ENCODE assay signal across 1 cellular context in the genomic region with DNA sequence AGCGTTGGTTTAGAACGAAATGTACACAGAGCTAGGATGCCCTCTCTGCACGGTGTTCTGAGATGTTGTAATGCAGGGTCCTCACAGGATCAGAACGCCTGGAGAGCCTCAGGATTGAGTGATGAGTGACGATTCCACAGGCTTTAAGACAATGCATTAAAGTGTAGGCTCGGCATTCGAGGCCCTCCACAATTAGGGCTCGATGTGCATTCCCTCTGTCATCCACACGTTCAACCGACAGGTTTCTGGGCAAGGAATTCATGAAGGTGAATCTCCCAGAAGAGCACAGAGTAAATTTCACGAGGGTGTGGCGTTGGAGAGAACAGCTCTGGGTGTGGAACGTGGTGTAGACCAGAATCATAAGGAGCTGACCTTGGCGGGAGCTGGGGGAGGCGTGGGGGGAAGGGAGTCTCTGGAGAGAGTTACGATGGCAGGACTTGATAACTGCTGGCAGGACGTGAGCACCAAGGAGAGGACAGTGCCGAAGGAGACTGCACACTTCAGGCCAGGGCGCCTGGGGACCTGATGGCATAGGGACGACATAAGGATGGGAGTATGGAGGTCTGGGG.
TF ChIP-seq lines count a peak whose summit lies in the region.

No MANE protein-coding gene starts in this region.

TF ChIP-seq in K562, 482 proteins besides CTCF, POLR2A, EP300 and RAD21 (continued from another document and continues in another):
- TF ChIP-seq, protein P1, sequence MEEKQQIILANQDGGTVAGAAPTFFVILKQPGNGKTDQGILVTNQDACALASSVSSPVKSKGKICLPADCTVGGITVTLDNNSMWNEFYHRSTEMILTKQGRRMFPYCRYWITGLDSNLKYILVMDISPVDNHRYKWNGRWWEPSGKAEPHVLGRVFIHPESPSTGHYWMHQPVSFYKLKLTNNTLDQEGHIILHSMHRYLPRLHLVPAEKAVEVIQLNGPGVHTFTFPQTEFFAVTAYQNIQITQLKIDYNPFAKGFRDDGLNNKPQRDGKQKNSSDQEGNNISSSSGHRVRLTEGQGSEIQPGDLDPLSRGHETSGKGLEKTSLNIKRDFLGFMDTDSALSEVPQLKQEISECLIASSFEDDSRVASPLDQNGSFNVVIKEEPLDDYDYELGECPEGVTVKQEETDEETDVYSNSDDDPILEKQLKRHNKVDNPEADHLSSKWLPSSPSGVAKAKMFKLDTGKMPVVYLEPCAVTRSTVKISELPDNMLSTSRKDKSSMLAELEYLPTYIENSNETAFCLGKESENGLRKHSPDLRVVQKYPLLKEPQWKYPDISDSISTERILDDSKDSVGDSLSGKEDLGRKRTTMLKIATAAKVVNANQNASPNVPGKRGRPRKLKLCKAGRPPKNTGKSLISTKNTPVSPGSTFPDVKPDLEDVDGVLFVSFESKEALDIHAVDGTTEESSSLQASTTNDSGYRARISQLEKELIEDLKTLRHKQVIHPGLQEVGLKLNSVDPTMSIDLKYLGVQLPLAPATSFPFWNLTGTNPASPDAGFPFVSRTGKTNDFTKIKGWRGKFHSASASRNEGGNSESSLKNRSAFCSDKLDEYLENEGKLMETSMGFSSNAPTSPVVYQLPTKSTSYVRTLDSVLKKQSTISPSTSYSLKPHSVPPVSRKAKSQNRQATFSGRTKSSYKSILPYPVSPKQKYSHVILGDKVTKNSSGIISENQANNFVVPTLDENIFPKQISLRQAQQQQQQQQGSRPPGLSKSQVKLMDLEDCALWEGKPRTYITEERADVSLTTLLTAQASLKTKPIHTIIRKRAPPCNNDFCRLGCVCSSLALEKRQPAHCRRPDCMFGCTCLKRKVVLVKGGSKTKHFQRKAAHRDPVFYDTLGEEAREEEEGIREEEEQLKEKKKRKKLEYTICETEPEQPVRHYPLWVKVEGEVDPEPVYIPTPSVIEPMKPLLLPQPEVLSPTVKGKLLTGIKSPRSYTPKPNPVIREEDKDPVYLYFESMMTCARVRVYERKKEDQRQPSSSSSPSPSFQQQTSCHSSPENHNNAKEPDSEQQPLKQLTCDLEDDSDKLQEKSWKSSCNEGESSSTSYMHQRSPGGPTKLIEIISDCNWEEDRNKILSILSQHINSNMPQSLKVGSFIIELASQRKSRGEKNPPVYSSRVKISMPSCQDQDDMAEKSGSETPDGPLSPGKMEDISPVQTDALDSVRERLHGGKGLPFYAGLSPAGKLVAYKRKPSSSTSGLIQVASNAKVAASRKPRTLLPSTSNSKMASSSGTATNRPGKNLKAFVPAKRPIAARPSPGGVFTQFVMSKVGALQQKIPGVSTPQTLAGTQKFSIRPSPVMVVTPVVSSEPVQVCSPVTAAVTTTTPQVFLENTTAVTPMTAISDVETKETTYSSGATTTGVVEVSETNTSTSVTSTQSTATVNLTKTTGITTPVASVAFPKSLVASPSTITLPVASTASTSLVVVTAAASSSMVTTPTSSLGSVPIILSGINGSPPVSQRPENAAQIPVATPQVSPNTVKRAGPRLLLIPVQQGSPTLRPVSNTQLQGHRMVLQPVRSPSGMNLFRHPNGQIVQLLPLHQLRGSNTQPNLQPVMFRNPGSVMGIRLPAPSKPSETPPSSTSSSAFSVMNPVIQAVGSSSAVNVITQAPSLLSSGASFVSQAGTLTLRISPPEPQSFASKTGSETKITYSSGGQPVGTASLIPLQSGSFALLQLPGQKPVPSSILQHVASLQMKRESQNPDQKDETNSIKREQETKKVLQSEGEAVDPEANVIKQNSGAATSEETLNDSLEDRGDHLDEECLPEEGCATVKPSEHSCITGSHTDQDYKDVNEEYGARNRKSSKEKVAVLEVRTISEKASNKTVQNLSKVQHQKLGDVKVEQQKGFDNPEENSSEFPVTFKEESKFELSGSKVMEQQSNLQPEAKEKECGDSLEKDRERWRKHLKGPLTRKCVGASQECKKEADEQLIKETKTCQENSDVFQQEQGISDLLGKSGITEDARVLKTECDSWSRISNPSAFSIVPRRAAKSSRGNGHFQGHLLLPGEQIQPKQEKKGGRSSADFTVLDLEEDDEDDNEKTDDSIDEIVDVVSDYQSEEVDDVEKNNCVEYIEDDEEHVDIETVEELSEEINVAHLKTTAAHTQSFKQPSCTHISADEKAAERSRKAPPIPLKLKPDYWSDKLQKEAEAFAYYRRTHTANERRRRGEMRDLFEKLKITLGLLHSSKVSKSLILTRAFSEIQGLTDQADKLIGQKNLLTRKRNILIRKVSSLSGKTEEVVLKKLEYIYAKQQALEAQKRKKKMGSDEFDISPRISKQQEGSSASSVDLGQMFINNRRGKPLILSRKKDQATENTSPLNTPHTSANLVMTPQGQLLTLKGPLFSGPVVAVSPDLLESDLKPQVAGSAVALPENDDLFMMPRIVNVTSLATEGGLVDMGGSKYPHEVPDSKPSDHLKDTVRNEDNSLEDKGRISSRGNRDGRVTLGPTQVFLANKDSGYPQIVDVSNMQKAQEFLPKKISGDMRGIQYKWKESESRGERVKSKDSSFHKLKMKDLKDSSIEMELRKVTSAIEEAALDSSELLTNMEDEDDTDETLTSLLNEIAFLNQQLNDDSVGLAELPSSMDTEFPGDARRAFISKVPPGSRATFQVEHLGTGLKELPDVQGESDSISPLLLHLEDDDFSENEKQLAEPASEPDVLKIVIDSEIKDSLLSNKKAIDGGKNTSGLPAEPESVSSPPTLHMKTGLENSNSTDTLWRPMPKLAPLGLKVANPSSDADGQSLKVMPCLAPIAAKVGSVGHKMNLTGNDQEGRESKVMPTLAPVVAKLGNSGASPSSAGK (IDR thresholded peaks at IDR 0.05), result peak; percentile 97
- TF ChIP-seq KDM1A (IDR thresholded peaks at IDR 0.05) (peak in 1 of 2 experiments; percentile 24; a peak in 1 of 4 replicates), RFX1 (IDR thresholded peaks at IDR 0.05) (no peak), MEIS2 (IDR thresholded peaks at IDR 0.05; ENCODE audit: partially characterized antibody) (no peak), SMARCC2 (IDR thresholded peaks at IDR 0.05; ENCODE audit: low read depth) (peak; percentile 39; the same call in 1 of the 2 replicates), SMARCA4 (IDR thresholded peaks at IDR 0.05) (peak; percentile 74), CHD4 (IDR thresholded peaks at IDR 0.05; ENCODE audit: insufficient read depth, insufficient replicate concordance, low read depth, low read length, poor library complexity, severe bottlenecking) (peak; percentile 69), HMG20B (CRISPR knock-in tag; IDR thresholded peaks at IDR 0.05) (no peak), ZNF699 (CRISPR knock-in tag; IDR thresholded peaks at IDR 0.05; ENCODE audit: insufficient replicate concordance) (no peak), DPF2 (IDR thresholded peaks at IDR 0.05) (peak; percentile 75), BCOR (IDR thresholded peaks at IDR 0.05) (peak; percentile 55; the same call in 1 of the 2 replicates), TRIM24 (IDR thresholded peaks at IDR 0.05) (peak; percentile 62 to 64), RCOR1 (IDR thresholded peaks at IDR 0.05; ENCODE audit: borderline replicate concordance in 1 of 2, low read depth in 2 of 2, low read length in 2 of 2) (peak in 1 of 2 experiments; percentile 76; a peak in 2 of 4 replicates), SIN3A (IDR thresholded peaks at IDR 0.05; ENCODE audit: borderline replicate concordance in 2 of 2, control insufficient read depth in 1 of 2, low read depth in 2 of 2, low read length in 2 of 2) (no peak), ZNF184 (CRISPR knock-in tag; IDR thresholded peaks at IDR 0.05) (no peak), RBBP5 (IDR thresholded peaks at IDR 0.05; ENCODE audit: borderline replicate concordance, insufficient read depth, low read length, poor library complexity, severe bottlenecking) (peak; percentile 59), NBN (IDR thresholded peaks at IDR 0.05; ENCODE audit: low read depth) (peak; percentile 55; the same call in 1 of the 2 replicates), EGR1 (conservative IDR thresholded peaks at IDR 0.05) (peak; percentile 65), ZC3H8 (IDR thresholded peaks at IDR 0.05) (no peak), ESRRA (IDR thresholded peaks at IDR 0.05; ENCODE audit: borderline replicate concordance, low read depth) (peak; percentile 90), HMGN3 (IDR thresholded peaks at IDR 0.05; ENCODE audit: borderline replicate concordance, extremely low read depth, insufficient read length, low read depth, low read length) (no peak)
- TF ChIP-seq, protein P2, sequence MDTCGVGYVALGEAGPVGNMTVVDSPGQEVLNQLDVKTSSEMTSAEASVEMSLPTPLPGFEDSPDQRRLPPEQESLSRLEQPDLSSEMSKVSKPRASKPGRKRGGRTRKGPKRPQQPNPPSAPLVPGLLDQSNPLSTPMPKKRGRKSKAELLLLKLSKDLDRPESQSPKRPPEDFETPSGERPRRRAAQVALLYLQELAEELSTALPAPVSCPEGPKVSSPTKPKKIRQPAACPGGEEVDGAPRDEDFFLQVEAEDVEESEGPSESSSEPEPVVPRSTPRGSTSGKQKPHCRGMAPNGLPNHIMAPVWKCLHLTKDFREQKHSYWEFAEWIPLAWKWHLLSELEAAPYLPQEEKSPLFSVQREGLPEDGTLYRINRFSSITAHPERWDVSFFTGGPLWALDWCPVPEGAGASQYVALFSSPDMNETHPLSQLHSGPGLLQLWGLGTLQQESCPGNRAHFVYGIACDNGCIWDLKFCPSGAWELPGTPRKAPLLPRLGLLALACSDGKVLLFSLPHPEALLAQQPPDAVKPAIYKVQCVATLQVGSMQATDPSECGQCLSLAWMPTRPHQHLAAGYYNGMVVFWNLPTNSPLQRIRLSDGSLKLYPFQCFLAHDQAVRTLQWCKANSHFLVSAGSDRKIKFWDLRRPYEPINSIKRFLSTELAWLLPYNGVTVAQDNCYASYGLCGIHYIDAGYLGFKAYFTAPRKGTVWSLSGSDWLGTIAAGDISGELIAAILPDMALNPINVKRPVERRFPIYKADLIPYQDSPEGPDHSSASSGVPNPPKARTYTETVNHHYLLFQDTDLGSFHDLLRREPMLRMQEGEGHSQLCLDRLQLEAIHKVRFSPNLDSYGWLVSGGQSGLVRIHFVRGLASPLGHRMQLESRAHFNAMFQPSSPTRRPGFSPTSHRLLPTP (IDR thresholded peaks at IDR 0.05; ENCODE audit: borderline replicate concordance, extremely low read depth, insufficient read length), result no peak
- TF ChIP-seq, protein P3, sequence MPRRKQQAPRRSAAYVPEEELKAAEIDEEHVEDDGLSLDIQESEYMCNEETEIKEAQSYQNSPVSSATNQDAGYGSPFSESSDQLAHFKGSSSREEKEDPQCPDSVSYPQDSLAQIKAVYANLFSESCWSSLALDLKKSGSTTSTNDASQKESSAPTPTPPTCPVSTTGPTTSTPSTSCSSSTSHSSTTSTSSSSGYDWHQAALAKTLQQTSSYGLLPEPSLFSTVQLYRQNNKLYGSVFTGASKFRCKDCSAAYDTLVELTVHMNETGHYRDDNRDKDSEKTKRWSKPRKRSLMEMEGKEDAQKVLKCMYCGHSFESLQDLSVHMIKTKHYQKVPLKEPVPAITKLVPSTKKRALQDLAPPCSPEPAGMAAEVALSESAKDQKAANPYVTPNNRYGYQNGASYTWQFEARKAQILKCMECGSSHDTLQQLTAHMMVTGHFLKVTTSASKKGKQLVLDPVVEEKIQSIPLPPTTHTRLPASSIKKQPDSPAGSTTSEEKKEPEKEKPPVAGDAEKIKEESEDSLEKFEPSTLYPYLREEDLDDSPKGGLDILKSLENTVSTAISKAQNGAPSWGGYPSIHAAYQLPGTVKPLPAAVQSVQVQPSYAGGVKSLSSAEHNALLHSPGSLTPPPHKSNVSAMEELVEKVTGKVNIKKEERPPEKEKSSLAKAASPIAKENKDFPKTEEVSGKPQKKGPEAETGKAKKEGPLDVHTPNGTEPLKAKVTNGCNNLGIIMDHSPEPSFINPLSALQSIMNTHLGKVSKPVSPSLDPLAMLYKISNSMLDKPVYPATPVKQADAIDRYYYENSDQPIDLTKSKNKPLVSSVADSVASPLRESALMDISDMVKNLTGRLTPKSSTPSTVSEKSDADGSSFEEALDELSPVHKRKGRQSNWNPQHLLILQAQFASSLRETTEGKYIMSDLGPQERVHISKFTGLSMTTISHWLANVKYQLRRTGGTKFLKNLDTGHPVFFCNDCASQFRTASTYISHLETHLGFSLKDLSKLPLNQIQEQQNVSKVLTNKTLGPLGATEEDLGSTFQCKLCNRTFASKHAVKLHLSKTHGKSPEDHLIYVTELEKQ (CRISPR knock-in tag; IDR thresholded peaks at IDR 0.05), result no peak
- TF ChIP-seq, protein P4, sequence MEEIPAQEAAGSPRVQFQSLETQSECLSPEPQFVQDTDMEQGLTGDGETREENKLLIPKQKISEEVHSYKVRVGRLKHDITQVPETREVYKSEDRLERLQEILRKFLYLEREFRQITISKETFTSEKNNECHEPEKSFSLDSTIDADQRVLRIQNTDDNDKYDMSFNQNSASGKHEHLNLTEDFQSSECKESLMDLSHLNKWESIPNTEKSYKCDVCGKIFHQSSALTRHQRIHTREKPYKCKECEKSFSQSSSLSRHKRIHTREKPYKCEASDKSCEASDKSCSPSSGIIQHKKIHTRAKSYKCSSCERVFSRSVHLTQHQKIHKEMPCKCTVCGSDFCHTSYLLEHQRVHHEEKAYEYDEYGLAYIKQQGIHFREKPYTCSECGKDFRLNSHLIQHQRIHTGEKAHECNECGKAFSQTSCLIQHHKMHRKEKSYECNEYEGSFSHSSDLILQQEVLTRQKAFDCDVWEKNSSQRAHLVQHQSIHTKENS (CRISPR knock-in tag; IDR thresholded peaks at IDR 0.05), result no peak
- TF ChIP-seq, protein P5, sequence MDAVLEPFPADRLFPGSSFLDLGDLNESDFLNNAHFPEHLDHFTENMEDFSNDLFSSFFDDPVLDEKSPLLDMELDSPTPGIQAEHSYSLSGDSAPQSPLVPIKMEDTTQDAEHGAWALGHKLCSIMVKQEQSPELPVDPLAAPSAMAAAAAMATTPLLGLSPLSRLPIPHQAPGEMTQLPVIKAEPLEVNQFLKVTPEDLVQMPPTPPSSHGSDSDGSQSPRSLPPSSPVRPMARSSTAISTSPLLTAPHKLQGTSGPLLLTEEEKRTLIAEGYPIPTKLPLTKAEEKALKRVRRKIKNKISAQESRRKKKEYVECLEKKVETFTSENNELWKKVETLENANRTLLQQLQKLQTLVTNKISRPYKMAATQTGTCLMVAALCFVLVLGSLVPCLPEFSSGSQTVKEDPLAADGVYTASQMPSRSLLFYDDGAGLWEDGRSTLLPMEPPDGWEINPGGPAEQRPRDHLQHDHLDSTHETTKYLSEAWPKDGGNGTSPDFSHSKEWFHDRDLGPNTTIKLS (IDR thresholded peaks at IDR 0.05; ENCODE audit: borderline replicate concordance, low read depth), result peak; percentile 29; the same call in 1 of the 2 replicates
- TF ChIP-seq, protein P6, sequence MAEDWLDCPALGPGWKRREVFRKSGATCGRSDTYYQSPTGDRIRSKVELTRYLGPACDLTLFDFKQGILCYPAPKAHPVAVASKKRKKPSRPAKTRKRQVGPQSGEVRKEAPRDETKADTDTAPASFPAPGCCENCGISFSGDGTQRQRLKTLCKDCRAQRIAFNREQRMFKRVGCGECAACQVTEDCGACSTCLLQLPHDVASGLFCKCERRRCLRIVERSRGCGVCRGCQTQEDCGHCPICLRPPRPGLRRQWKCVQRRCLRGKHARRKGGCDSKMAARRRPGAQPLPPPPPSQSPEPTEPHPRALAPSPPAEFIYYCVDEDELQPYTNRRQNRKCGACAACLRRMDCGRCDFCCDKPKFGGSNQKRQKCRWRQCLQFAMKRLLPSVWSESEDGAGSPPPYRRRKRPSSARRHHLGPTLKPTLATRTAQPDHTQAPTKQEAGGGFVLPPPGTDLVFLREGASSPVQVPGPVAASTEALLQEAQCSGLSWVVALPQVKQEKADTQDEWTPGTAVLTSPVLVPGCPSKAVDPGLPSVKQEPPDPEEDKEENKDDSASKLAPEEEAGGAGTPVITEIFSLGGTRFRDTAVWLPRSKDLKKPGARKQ (CRISPR knock-in tag; IDR thresholded peaks at IDR 0.05), result peak; percentile 62; the same call in 1 of the 2 replicates
- TF ChIP-seq, protein P7, sequence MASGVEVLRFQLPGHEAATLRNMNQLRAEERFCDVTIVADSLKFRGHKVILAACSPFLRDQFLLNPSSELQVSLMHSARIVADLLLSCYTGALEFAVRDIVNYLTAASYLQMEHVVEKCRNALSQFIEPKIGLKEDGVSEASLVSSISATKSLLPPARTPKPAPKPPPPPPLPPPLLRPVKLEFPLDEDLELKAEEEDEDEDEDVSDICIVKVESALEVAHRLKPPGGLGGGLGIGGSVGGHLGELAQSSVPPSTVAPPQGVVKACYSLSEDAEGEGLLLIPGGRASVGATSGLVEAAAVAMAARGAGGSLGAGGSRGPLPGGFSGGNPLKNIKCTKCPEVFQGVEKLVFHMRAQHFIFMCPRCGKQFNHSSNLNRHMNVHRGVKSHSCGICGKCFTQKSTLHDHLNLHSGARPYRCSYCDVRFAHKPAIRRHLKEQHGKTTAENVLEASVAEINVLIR (CRISPR knock-in tag; IDR thresholded peaks at IDR 0.05), result no peak
